24 cellular contexts compared by ENCODE assay signal in the genomic region with DNA sequence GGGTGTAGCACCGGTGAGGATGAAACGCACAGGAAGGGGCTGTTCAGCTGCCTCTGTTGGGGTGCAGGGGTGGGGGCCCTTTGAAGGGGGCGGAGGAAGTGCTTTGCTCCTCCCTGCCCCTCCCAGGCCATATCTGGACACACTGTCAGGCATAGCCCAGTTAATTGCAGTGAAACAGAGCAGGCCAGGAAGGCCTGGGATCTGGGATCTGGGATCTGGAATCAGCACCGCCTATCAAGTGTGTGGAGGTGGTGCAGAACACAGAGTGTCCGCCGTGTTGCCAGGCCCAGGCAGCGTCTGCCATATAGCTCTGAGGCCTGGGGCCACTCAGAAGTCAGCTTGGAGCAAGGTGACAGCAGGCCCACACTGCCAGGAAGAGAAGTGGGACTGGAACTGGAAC.
DNase-seq lines count a peak whose midpoint lies in the region; ATAC-seq and TF ChIP-seq lines count a peak whose summit lies in the region.
"Had no signal": no experiment of that assay in that cellular context is flagged by ENCODE, and none has a peak within 500 bp of the region (broad histone marks: within the 10 kb centered on the region; RNA-seq: fewer than 3 reads in every experiment).

No MANE protein-coding gene starts in this region.

- no peak overlapping the region for H3K4me3 ChIP-seq in heart left ventricle
- no peak overlapping the region for H3K4me3 ChIP-seq in right cardiac atrium (ENCODE audit: low read length)
- no peak overlapping the region for H3K4me3 ChIP-seq in mesodermal cell (ENCODE audit: extremely low read depth, insufficient read depth, low read length, poor library complexity, severe bottlenecking)
- no peak overlapping the region for H3K4me3 ChIP-seq in testis
- H3K4me3 ChIP-seq: Peyer's patch, SJSA1 had no signal

- peaks cover 0 to 5% (median 0%) of the 10 kb centered on the region in 12 donors for H3K4me1 ChIP-seq in heart left ventricle
- no peaks in the 10 kb centered on the region for H3K4me1 ChIP-seq in right cardiac atrium (ENCODE audit: control insufficient read depth, insufficient read depth, low read length)
- peaks cover 15% of the 10 kb centered on the region for H3K4me1 ChIP-seq in mesodermal cell (ENCODE audit: control insufficient read depth, insufficient read depth, low read length, poor library complexity, severe bottlenecking)
- H3K4me1 ChIP-seq in testis, result no peaks in the 10 kb centered on the region
- H3K4me1 ChIP-seq: Peyer's patch, SJSA1 had no signal

- TF ChIP-seq POLR2A in heart left ventricle (IDR thresholded peaks at IDR 0.05), result no peak
- no peak for TF ChIP-seq POLR2A in testis (IDR thresholded peaks at IDR 0.05)

- H3K36me3 ChIP-seq in heart left ventricle (no peaks in the 10 kb centered on the region), mesodermal cell (ENCODE audit: control insufficient read depth, insufficient read depth, low read length) (no peaks in the 10 kb centered on the region), testis (ENCODE audit: low read depth, missing control alignments) (no peaks in the 10 kb centered on the region)
- H3K36me3 ChIP-seq: Peyer's patch, SJSA1 had no signal

- WGBS in heart left ventricle, 4 donors, result 79 to 93% (median 84%) methylated on average over 5 to 7 of the region's 7 CpGs
- 78% methylated on average over 7 of the region's 7 CpGs for WGBS in right cardiac atrium
- WGBS in mesodermal cell (ENCODE audit: insufficient coverage in 2 of 2), 2 experiments, result 87 to 91% methylated on average over 4 to 5 of the region's 7 CpGs
- 94 to 100% methylated on average over 6 to 7 of the region's 7 CpGs for WGBS in testis, 2 donors

- H3K9me3 ChIP-seq in heart left ventricle, result no peaks in the 10 kb centered on the region
- H3K9me3 ChIP-seq in right cardiac atrium (ENCODE audit: control insufficient read depth, low read length), result no peaks in the 10 kb centered on the region
- peaks cover 9% of the 10 kb centered on the region for H3K9me3 ChIP-seq in mesodermal cell (ENCODE audit: control insufficient read depth, low read length)
- no peaks in the 10 kb centered on the region for H3K9me3 ChIP-seq in testis
- H3K9me3 ChIP-seq: Peyer's patch, SJSA1 had no signal

- ATAC-seq in heart left ventricle (peak; percentile 28 to 61 (median 32)), right cardiac atrium (no peak), SK-N-SH treated with all-trans-retinoic acid at 6 μM for 48 hours (peak; percentile 50; the same call in 1 of the 3 replicates), HG03460 (IDR thresholded peaks at IDR 0.05; ENCODE audit: unreplicated experiment) (no peak)

- peak overlapping the region in 1 of 12 donors; percentile 17 for H3K27ac ChIP-seq in heart left ventricle
- no peak overlapping the region for H3K27ac ChIP-seq in right cardiac atrium (ENCODE audit: low read length)
- H3K27ac ChIP-seq in mesodermal cell (ENCODE audit: low read depth, low read length, severe bottlenecking), result peak overlapping the region; percentile 19
- peak overlapping the region; percentile 47 for H3K27ac ChIP-seq in temporal lobe (ENCODE audit: low read depth, low read length)
- no peak overlapping the region for H3K27ac ChIP-seq in testis
- H3K27ac ChIP-seq: C4-2B, Peyer's patch, SJSA1 had no signal

- DNase-seq in heart left ventricle (no peak), right cardiac atrium (no peak), testis (no peak)
- no peak for DNase-seq in activated effector memory CD4-positive, alpha-beta T cell treated with Interleukin-2 at 50 U/mL for 16 hours
- DNase-seq: AML-193; CD8-positive, alpha-beta memory T cell; EL; H7; HFFc6; MV-4-11; NCI-H1694; NCI-H2081; NCI-H2171; NCI-H345; NCI-H524; NCI-H774; NK-92 treated with Interleukin-12 subunit alpha and Interleukin-12 subunit beta, amount 100 ng/mL, for 24 hours; Peyer's patch had no signal

- intact Hi-C loops in heart left ventricle (cut with DNase I) (no loop called here), right cardiac atrium (cut with DNase I) (no loop called here), testis (cut with DNase I; ENCODE audit: low total_unique reads) (no loop called here)

- TF ChIP-seq CTCF in heart left ventricle (IDR thresholded peaks at IDR 0.05), result no peak
- no peak for TF ChIP-seq CTCF in testis (IDR thresholded peaks at IDR 0.05)

- H3K27me3 ChIP-seq in heart left ventricle (no peaks in the 10 kb centered on the region), right cardiac atrium (ENCODE audit: control insufficient read depth, insufficient read depth) (no peaks in the 10 kb centered on the region), testis (no peaks in the 10 kb centered on the region)
- H3K27me3 ChIP-seq: Peyer's patch, SJSA1 had no signal

TF ChIP-seq in SK-N-SH treated with all-trans-retinoic acid at 6 μM for 48 hours, 23 proteins besides CTCF, POLR2A, EP300 and RAD21:
- TF ChIP-seq GLIS3 (CRISPR knock-in tag; IDR thresholded peaks at IDR 0.05), result no peak
- peak; percentile 62; the same call in 1 of the 2 replicates for TF ChIP-seq TCF4 (CRISPR knock-in tag; IDR thresholded peaks at IDR 0.05; ENCODE audit: borderline replicate concordance)

Comparison
In these comparisons a context has a peak if more than half of its experiments do, and no peak if none do; other contexts are left out.
1. ATAC-seq: peak in heart left ventricle (4 of 4) and SK-N-SH treated with all-trans-retinoic acid at 6 μM for 48 hours (single experiment); none in right cardiac atrium (0 of 2) and HG03460 (single experiment).
2. H3K27ac ChIP-seq: peak in mesodermal cell (single experiment) and temporal lobe (single experiment); none in right cardiac atrium (single experiment) and testis (0 of 2).